Comparison of ENCODE assay signal across 12 cellular contexts in the genomic region with DNA sequence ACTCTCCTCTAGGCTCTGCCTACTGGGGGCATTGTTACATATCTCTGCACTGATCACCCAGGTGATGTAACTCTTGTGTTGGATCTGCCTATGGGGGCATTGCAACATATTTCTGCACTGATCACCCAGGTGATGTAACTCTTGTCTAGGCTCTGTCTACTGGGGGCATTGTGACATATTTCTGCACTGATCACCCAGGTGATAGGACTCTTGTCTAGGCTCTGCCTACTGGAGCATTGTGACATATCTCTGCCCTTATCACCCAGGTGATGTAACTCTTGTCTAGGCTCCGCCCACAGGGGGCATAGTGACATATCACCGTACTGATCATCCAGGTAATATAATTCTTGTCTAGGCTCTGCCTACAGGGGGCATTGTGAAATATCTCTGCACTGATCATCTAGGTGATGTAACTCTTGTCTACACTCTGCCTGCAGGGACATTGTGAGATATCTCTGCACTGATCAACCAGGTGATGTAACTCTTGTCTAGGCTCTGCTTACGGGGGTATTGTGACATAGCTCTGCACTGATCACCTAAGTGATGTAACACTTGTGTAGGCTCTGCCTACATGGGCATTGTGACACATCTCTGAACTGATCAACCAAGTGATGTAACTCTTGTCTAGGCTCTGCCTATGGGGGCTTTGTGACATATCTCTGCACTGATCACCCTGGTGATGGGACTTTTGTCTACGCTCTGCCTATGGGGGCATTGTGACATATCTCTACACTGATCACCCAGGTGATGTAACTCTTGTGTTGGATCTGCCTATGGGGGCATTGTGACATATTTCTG. TPM values are rescaled to one million over a fixed set of nuclear protein-coding genes. Genes with fewer than 3 reads are reported as not detected.
"Had no signal": no experiment of that assay in that cellular context is flagged by ENCODE, and none has a peak within 500 bp of the region (broad histone marks: within the 10 kb centered on the region; RNA-seq: fewer than 3 reads in every experiment).

No MANE protein-coding gene starts in this region.

RNA-seq across cellular contexts. Expression of gene TUBB8B, which starts 56.8 kb away (rescaled TPM):
- total RNA-seq: activated CD4-positive, alpha-beta memory T cell treated with anti-CD3 and anti-CD28 coated beads, Interleukin-2, amount 10 ng/mL, durations not matched to agents 7 days and 5 days; activated CD8-positive, alpha-beta memory T cell treated with anti-CD3 and anti-CD28 coated beads for 36 hours; activated naive CD4-positive, alpha-beta T cell treated with anti-CD3 and anti-CD28 coated beads, Interleukin-2, amount 50 U/mL, for 72 hours; activated T-helper 2 cell treated with anti-CD3 and anti-CD28 coated beads, Interferon-gamma antibody, Interleukin-2, Interleukin-4, amounts not matched to agents 10 μg/mL and 5 μg/mL and 100 μg/mL, durations not matched to agents 14 hours and 24 hours and 36 hours; aorta; cardiac muscle cell; LHCN-M2; OCI-LY7; PC-9; Right ventricle myocardium inferior; T-cell; T-helper 17 cell had no signal
